ENCODE assay signal across 15 cellular contexts in genomic region chr14:74161526-74162158, GRCh38.
"Had no signal": no experiment of that assay in that cellular context is flagged by ENCODE, and none has a peak within 500 bp of the region (broad histone marks: within the 10 kb centered on the region; RNA-seq: fewer than 3 reads in every experiment).

No MANE protein-coding gene starts in this region.

- H3K27ac ChIP-seq: ascending aorta, parathyroid adenoma, right atrium auricular region, transverse colon, VCaP had no signal

- H3K4me1 ChIP-seq: ascending aorta, parathyroid adenoma, right atrium auricular region, transverse colon had no signal

- H2AFZ ChIP-seq: parathyroid adenoma had no signal

- H3K4me3 ChIP-seq: ascending aorta, right atrium auricular region, transverse colon had no signal

- ATAC-seq: activated CD8-positive, alpha-beta T cell treated with anti-CD3 and anti-CD28 coated beads for 36 hours; activated naive CD8-positive, alpha-beta T cell treated with anti-CD3 and anti-CD28 coated beads, Interleukin-2, amount 50 U/mL, for 24 hours; activated T-cell treated with anti-CD3 and anti-CD28 coated beads, Interleukin-2, amount 50 U/mL, for 72 hours; stimulated activated naive B cell treated with anti-CD40 and anti-IgM and Interleukin-4, amounts not matched to agents 10 μg/mL and 1 μg/mL and 100 μg/mL, for 72 hours; T-cell had no signal

- H3K36me3 ChIP-seq: ascending aorta, right atrium auricular region, transverse colon had no signal

- H3K79me2 ChIP-seq: parathyroid adenoma had no signal

- H3K27me3 ChIP-seq: ascending aorta, right atrium auricular region, transverse colon had no signal

- DNase-seq: activated CD4-positive, alpha-beta T cell treated with anti-CD3 and anti-CD28 coated beads for 4 hours; activated CD8-positive, alpha-beta memory T cell treated with anti-CD3 and anti-CD28 coated beads, Interleukin-2, amount 50 U/mL, for 4 hours; activated CD8-positive, alpha-beta T cell treated with anti-CD3 and anti-CD28 coated beads for 36 hours; activated naive CD8-positive, alpha-beta T cell treated with anti-CD3 and anti-CD28 coated beads, Interleukin-2, amount 50 U/mL, for 24 hours; activated T-cell treated with anti-CD3 and anti-CD28 coated beads, Interleukin-2, amount 50 U/mL, for 72 hours; foreskin melanocyte; head of caudate nucleus; stimulated activated CD4-positive, alpha-beta T cell treated with anti-CD3 and anti-CD28 coated beads, Interleukin-1b, Interleukin-23, amount 100 ng/mL, for 48 hours; stimulated activated naive B cell treated with anti-CD40 and anti-IgM and Interleukin-4, amounts not matched to agents 10 μg/mL and 1 μg/mL and 100 μg/mL, for 72 hours; T-cell; transverse colon had no signal

- H3K9me3 ChIP-seq: ascending aorta, right atrium auricular region, transverse colon had no signal

- H3K9ac ChIP-seq: parathyroid adenoma had no signal
